In the genomic region with DNA sequence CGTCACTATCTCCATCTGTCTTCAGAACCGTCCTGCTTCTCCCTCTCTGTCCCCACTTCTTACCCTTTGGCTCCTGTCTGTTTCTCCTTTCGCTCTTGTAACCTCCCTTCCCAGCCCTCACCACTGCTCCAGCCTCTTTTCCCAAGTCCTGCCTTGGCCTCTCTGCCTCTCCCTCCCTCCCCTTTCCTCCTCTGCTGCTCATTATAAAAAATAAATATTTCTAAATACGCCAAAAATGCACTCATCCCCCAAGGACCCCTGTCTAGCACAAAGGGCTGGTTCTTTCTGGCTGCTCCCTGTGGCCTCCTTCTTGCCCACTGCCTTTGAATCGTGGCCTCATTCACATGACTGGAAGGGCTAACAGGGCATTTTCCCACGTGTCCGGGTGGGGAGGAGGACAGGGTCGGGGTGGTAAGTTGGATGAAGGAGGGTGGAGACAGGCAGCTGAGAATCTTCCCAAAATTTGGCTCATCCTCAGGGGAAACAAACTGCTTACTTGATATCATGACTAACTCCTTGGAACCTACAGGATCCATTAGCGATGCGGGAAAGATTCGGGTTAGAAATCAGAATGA, we compare ENCODE assay signal across 14 cellular contexts. TPM values are rescaled to one million over a fixed set of nuclear protein-coding genes. Genes with fewer than 3 reads are reported as not detected.
DNase-seq lines count a peak whose midpoint lies in the region; ATAC-seq and TF ChIP-seq lines count a peak whose summit lies in the region.
"Had no signal": no experiment of that assay in that cellular context is flagged by ENCODE, and none has a peak within 500 bp of the region (broad histone marks: within the 10 kb centered on the region; RNA-seq: fewer than 3 reads in every experiment).

No MANE protein-coding gene starts in this region.

- H3K9ac ChIP-seq in GM23248 (no peak overlapping the region), liver (ENCODE audit: low read depth in 1 of 2, low read length in 2 of 2) (peak overlapping the region; percentile 63 to 69)

- H2AFZ ChIP-seq in GM23248 = no peak overlapping the region; the same call in 1 of the 2 replicates

- H3K9me3 Mint-ChIP-seq in glutamatergic neuron (ENCODE audit: unreplicated experiment) = no peaks in the 10 kb centered on the region
- H3K9me3 Mint-ChIP-seq: central memory CD8-positive, alpha-beta T cell had no signal

- no peak for TF ChIP-seq EP300 in sigmoid colon (IDR thresholded peaks at IDR 0.05)

- H3K36me3 Mint-ChIP-seq in glutamatergic neuron (ENCODE audit: unreplicated experiment) = peaks cover 5% of the 10 kb centered on the region

- no peaks in the 10 kb centered on the region for H3K9me3 ChIP-seq in GM23248 (ENCODE audit: low read depth)
- no peaks in the 10 kb centered on the region for H3K9me3 ChIP-seq in liver (ENCODE audit: control insufficient read depth in 4 of 4, low read length in 3 of 4)
- H3K9me3 ChIP-seq in sigmoid colon = no peaks in the 10 kb centered on the region
- H3K9me3 ChIP-seq: MG63, SJSA1 had no signal

- no peak overlapping the region for H3K4me3 ChIP-seq in GM23248
- peak overlapping the region; percentile 36 for H3K4me3 ChIP-seq in epithelial cell of proximal tubule (ENCODE audit: low read depth, low read length)
- H3K4me3 ChIP-seq in liver (ENCODE audit: low read depth in 1 of 3, low read length in 3 of 3) = peak overlapping the region; percentile 44 to 60 (median 58)
- peak overlapping the region in 1 of 4 donors; percentile 4 for H3K4me3 ChIP-seq in sigmoid colon
- H3K4me3 ChIP-seq: MG63, SJSA1 had no signal

- H3K27ac ChIP-seq in GM23248 (no peak overlapping the region), liver (ENCODE audit: low read depth in 1 of 2, low read length in 2 of 2) (peak overlapping the region; percentile 95 to 96), sigmoid colon (peak overlapping the region; percentile 73 to 77 (median 75))
- H3K27ac ChIP-seq: SJSA1 had no signal

- TF ChIP-seq RAD21 in liver (IDR thresholded peaks at IDR 0.05) = no peak

- H3K9me2 ChIP-seq in GM23248 (ENCODE audit: insufficient read depth) = no peaks in the 10 kb centered on the region

- ATAC-seq in GM18517 (IDR thresholded peaks at IDR 0.05; ENCODE audit: unreplicated experiment) = no peak
- ATAC-seq: esophagus mucosa had no signal

- DNase-seq in GM23248 (peak; percentile 52), epithelial cell of proximal tubule (ENCODE audit: low read depth) (no peak), sigmoid colon (peak; percentile 86), GM19238 (ENCODE audit: insufficient read length, low spot score) (no peak), GM13977 (ENCODE audit: low spot score) (no peak), glutamatergic neuron (no peak)
- DNase-seq: activated naive CD4-positive, alpha-beta T cell; MG63 had no signal

- H3K27me3 Mint-ChIP-seq in glutamatergic neuron (ENCODE audit: unreplicated experiment) = peaks cover 18% of the 10 kb centered on the region

- no peaks in the 10 kb centered on the region for H3K79me2 ChIP-seq in GM23248 (ENCODE audit: insufficient read depth)

- in situ Hi-C loops in GM23248 (cut with MboI) (no loop called here), GM13977 (cut with MboI; ENCODE audit: low pct_unique_long_range_greater_than_20kb, low sequenced_read_pairs, unreplicated experiment) (no loop called here)

- H3K27me3 ChIP-seq in GM23248 (replicated peaks; ENCODE audit: insufficient read depth) (no peaks in the 10 kb centered on the region), liver (ENCODE audit: control insufficient read depth in 4 of 4, insufficient read depth in 4 of 4, low read length in 3 of 4) (no peaks in the 10 kb centered on the region), sigmoid colon (no peaks in the 10 kb centered on the region)
- H3K27me3 ChIP-seq: MG63, SJSA1 had no signal

- no peak for TF ChIP-seq CTCF in epithelial cell of proximal tubule (conservative IDR thresholded peaks at IDR 0.05; ENCODE audit: low read depth, low read length)
- TF ChIP-seq CTCF in liver (IDR thresholded peaks at IDR 0.05; ENCODE audit: low read depth, low read length, missing input control) = no peak
- TF ChIP-seq CTCF in sigmoid colon (IDR thresholded peaks at IDR 0.05) = no peak
- no peak for TF ChIP-seq CTCF in GM13977 (IDR thresholded peaks at IDR 0.05; ENCODE audit: extremely low read depth, insufficient read depth, missing control alignments)
- TF ChIP-seq CTCF in glutamatergic neuron (IDR thresholded peaks at IDR 0.05; ENCODE audit: partially characterized antibody, unreplicated experiment) = no peak

- intact Hi-C loops in sigmoid colon (cut with DNase I) = no loop called here

- H3K36me3 ChIP-seq in GM23248 (ENCODE audit: low read depth) (no peaks in the 10 kb centered on the region), liver (ENCODE audit: control insufficient read depth in 4 of 4, insufficient read depth in 3 of 4, low read depth in 1 of 4, low read length in 3 of 4) (no peaks in the 10 kb centered on the region), sigmoid colon (no peaks in the 10 kb centered on the region)
- H3K36me3 ChIP-seq: MG63, SJSA1 had no signal

- no peak overlapping the region for H3K4me3 Mint-ChIP-seq in glutamatergic neuron (ENCODE audit: unreplicated experiment)
- H3K4me3 Mint-ChIP-seq: central memory CD8-positive, alpha-beta T cell had no signal

- TF ChIP-seq POLR2A in sigmoid colon (IDR thresholded peaks at IDR 0.05) = no peak

- peaks cover 6% of the 10 kb centered on the region for H3K4me1 Mint-ChIP-seq in glutamatergic neuron (ENCODE audit: low read depth, unreplicated experiment)
- H3K4me1 Mint-ChIP-seq: central memory CD8-positive, alpha-beta T cell had no signal

- H3K4me1 ChIP-seq in GM23248 (ENCODE audit: insufficient read depth) (peaks cover 46% of the 10 kb centered on the region), liver (ENCODE audit: control insufficient read depth in 4 of 4, insufficient read depth in 4 of 4, low read length in 3 of 4) (peaks cover 18 to 81% (median 71%) of the 10 kb centered on the region in 4 donors), sigmoid colon (peaks cover 0 to 51% (median 26%) of the 10 kb centered on the region in 4 donors)

- no peak overlapping the region for H3K27ac Mint-ChIP-seq in glutamatergic neuron (ENCODE audit: unreplicated experiment)

- H4K20me1 ChIP-seq in GM23248 (ENCODE audit: insufficient read depth) = no peaks in the 10 kb centered on the region

- WGBS in GM23248 (ENCODE audit: low coverage in 1 of 2, low lambda C conversion rate in 2 of 2, missing lambda C conversion rate in 2 of 2), 2 experiments = 32 to 38% methylated on average over 11 of the region's 11 CpGs
- WGBS in liver = 27% methylated on average over 11 of the region's 11 CpGs
- 66 to 72% methylated on average over 11 of the region's 11 CpGs for WGBS in sigmoid colon, 2 donors

- H3K4me2 ChIP-seq in GM23248 (ENCODE audit: unreplicated experiment) = no peak overlapping the region

- H3F3A ChIP-seq in GM23248 (ENCODE audit: insufficient read depth) = peaks cover 21% of the 10 kb centered on the region

TF ChIP-seq in liver, 16 proteins besides CTCF, POLR2A, EP300 and RAD21 (continues in another document):
- TF ChIP-seq, protein P1, sequence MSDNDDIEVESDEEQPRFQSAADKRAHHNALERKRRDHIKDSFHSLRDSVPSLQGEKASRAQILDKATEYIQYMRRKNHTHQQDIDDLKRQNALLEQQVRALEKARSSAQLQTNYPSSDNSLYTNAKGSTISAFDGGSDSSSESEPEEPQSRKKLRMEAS (IDR thresholded peaks at IDR 0.05) = no peak
- no peak for TF ChIP-seq RXRA (IDR thresholded peaks at IDR 0.05)

RNA-seq across cellular contexts. Expression of gene OAF, which starts 26.4 kb away (rescaled TPM):
- total RNA-seq in GM23248 (2014; rRNA removed; shearing (Covaris generic)) = 111 and 116 TPM in 2 replicates
- polyA plus RNA-seq in GM23248 (2016; fragmentation: Nextera tagmentation; extraction: Ambion mirVana) (74.6 and 80.0 TPM in 2 replicates), liver (100 to 1,000 TPM in 1 of 2 donors, 10 to 100 TPM in 1; 74.6 to 151 TPM), sigmoid colon (10 to 100 TPM; 51.2 to 94.3 (median 74.7) TPM)
- total RNA-seq in epithelial cell of proximal tubule (36.2 and 39.4 TPM in 2 replicates), liver (10 to 100 TPM; 15.0 to 89.4 TPM), sigmoid colon (10 to 100 TPM; 23.5 to 44.3 (median 41.2) TPM), glutamatergic neuron (ENCODE audit: unreplicated experiment) (not detected)

RNA-seq across cellular contexts. Expression of gene TRIM29, which starts 46.5 kb away (rescaled TPM):
- total RNA-seq in GM23248 (2014; rRNA removed; shearing (Covaris generic)) = 1.4 TPM in 1 of 2 replicates, not detected in the other
- polyA plus RNA-seq in GM23248 (2016; fragmentation: Nextera tagmentation; extraction: Ambion mirVana) (0.86 and 1.1 TPM in 2 replicates), liver (under 1 TPM; 0.22 to 0.89 TPM), sigmoid colon (1 to 10 TPM; 6.0 to 8.5 (median 7.2) TPM)
- total RNA-seq in epithelial cell of proximal tubule (0.22 TPM in 1 of 2 replicates, not detected in the other), liver (under 1 TPM; 0.33 to 0.37 TPM), sigmoid colon (1 to 10 TPM in 3 of 4 donors, under 1 TPM in 1; 0.33 to 6.9 (median 1.1) TPM), glutamatergic neuron (ENCODE audit: unreplicated experiment) (not detected)
- total RNA-seq: SJSA1 had no signal

RNA-seq across cellular contexts. Expression of gene POU2F3, which starts 55.5 kb away (rescaled TPM):
- not detected in 2 replicates for total RNA-seq in GM23248 (2014; rRNA removed; shearing (Covaris generic))
- not detected in 2 replicates for polyA plus RNA-seq in GM23248 (2016; fragmentation: Nextera tagmentation; extraction: Ambion mirVana)
- 0.58 and 1.4 TPM in 2 replicates for total RNA-seq in epithelial cell of proximal tubule
- not detected for total RNA-seq in liver
- not detected for polyA plus RNA-seq in liver
- total RNA-seq in sigmoid colon = not detected
- 1 to 10 TPM in 2 of 3 donors, under 1 TPM in 1; 0.92 to 1.8 (median 1.3) TPM for polyA plus RNA-seq in sigmoid colon
- not detected for total RNA-seq in glutamatergic neuron (ENCODE audit: unreplicated experiment)
- total RNA-seq: SJSA1 had no signal
- polyA plus RNA-seq: AG04450 had no signal

Comparison
In these comparisons a context has a peak if more than half of its experiments do, and no peak if none do; other contexts are left out.
1. DNase-seq: peak in GM23248 (single experiment) and sigmoid colon (single experiment); none in epithelial cell of proximal tubule (single experiment), GM19238 (single experiment), GM13977 (single experiment) and glutamatergic neuron (single experiment).
2. RNA of gene OAF, which starts 26.4 kb away (total RNA-seq): 111 to 116 TPM in GM23248, 15.0 to 89.4 TPM in liver, 23.5 to 44.3 TPM in sigmoid colon and 36.2 to 39.4 TPM in epithelial cell of proximal tubule; not detected in glutamatergic neuron (single experiment); every median in the first group is over 10 times any median in the second.